1 cellular context compared by ENCODE assay signal in the genomic region with DNA sequence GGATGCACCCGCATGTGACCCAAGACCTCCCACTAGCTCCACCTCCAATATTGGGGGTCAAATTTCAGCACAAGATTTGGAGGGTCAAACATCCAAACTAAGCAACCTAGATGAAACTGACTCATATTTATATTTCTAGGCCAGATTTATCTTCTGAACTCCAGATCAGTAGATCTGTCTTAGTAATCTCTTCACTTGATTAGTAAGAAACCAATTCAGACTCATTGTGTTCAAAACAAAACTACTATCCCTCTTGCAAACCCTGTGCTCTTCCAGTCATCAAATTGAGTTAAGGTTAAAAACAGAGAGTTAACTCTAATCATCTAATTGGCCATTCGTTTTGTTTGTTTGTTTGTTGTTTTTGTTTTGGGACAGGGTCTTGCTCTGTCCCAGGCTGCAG.
TF ChIP-seq lines count a peak whose summit lies in the region.

No MANE protein-coding gene starts in this region.

TF ChIP-seq in GM23338, 12 proteins besides CTCF, POLR2A, EP300 and RAD21 (continued from another document):
- TF ChIP-seq, protein P1, sequence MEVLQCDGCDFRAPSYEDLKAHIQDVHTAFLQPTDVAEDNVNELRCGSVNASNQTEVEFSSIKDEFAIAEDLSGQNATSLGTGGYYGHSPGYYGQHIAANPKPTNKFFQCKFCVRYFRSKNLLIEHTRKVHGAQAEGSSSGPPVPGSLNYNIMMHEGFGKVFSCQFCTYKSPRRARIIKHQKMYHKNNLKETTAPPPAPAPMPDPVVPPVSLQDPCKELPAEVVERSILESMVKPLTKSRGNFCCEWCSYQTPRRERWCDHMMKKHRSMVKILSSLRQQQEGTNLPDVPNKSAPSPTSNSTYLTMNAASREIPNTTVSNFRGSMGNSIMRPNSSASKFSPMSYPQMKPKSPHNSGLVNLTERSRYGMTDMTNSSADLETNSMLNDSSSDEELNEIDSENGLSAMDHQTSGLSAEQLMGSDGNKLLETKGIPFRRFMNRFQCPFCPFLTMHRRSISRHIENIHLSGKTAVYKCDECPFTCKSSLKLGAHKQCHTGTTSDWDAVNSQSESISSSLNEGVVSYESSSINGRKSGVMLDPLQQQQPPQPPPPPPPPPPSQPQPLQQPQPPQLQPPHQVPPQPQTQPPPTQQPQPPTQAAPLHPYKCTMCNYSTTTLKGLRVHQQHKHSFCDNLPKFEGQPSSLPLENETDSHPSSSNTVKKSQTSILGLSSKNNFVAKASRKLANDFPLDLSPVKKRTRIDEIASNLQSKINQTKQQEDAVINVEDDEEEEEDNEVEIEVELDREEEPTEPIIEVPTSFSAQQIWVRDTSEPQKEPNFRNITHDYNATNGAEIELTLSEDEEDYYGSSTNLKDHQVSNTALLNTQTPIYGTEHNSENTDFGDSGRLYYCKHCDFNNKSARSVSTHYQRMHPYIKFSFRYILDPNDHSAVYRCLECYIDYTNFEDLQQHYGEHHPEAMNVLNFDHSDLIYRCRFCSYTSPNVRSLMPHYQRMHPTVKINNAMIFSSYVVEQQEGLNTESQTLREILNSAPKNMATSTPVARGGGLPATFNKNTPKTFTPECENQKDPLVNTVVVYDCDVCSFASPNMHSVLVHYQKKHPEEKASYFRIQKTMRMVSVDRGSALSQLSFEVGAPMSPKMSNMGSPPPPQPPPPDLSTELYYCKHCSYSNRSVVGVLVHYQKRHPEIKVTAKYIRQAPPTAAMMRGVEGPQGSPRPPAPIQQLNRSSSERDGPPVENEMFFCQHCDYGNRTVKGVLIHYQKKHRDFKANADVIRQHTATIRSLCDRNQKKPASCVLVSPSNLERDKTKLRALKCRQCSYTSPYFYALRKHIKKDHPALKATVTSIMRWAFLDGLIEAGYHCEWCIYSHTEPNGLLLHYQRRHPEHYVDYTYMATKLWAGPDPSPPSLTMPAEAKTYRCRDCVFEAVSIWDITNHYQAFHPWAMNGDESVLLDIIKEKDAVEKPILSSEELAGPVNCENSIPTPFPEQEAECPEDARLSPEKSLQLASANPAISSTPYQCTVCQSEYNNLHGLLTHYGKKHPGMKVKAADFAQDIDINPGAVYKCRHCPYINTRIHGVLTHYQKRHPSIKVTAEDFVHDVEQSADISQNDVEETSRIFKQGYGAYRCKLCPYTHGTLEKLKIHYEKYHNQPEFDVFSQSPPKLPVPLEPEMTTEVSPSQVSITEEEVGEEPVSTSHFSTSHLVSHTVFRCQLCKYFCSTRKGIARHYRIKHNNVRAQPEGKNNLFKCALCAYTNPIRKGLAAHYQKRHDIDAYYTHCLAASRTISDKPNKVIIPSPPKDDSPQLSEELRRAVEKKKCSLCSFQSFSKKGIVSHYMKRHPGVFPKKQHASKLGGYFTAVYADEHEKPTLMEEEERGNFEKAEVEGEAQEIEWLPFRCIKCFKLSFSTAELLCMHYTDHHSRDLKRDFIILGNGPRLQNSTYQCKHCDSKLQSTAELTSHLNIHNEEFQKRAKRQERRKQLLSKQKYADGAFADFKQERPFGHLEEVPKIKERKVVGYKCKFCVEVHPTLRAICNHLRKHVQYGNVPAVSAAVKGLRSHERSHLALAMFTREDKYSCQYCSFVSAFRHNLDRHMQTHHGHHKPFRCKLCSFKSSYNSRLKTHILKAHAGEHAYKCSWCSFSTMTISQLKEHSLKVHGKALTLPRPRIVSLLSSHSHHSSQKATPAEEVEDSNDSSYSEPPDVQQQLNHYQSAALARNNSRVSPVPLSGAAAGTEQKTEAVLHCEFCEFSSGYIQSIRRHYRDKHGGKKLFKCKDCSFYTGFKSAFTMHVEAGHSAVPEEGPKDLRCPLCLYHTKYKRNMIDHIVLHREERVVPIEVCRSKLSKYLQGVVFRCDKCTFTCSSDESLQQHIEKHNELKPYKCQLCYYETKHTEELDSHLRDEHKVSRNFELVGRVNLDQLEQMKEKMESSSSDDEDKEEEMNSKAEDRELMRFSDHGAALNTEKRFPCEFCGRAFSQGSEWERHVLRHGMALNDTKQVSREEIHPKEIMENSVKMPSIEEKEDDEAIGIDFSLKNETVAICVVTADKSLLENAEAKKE (CRISPR knock-in tag; IDR thresholded peaks at IDR 0.05) = no peak
- no peak for TF ChIP-seq ZNF331 (CRISPR knock-in tag; IDR thresholded peaks at IDR 0.05; ENCODE audit: low read depth)
- no peak for TF ChIP-seq EZH2 (IDR thresholded peaks at IDR 0.05; ENCODE audit: low read depth, unreplicated experiment)
- TF ChIP-seq STAT1 (IDR thresholded peaks at IDR 0.05; ENCODE audit: unreplicated experiment) = no peak
